8 cellular contexts compared by ENCODE assay signal in the genomic region with DNA sequence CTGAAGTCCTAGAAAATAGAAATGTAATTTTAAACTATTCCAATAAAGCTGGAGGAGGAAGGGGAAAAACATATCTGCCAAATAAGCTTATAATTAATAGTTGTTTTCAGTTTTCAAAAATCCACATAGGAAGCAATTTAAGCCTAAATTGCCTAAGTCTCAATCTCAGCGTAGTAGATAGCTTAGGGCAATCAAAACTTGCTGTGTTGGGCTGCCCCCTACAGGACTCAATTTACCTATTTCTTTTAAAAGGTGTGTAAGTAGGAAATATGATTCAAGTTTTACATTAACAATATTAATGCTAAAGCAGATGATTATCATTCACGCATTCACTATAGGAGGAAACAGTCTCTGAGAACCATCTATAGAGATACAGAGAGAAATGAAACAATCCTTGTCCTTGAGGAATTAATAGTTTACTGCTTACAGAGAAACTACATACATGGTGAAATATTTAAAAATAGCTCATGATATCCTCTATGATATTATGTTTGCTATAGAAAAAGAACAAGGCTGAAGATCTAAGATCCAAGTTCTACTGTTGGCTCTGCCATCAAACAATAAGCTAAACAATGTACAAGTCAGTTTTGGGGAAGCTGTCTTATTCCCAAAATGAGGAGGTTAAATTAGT.
A peak's percentile ranks its signal among the peaks of the same experiment; 100 is the strongest.
DNase-seq lines count a peak whose midpoint lies in the region; ATAC-seq, FAIRE-seq and TF ChIP-seq lines count a peak whose summit lies in the region.

No MANE protein-coding gene starts in this region.

- H3K36me3 ChIP-seq in gastroesophageal sphincter (no peaks in the 10 kb centered on the region), prostate gland (no peaks in the 10 kb centered on the region)

- intact Hi-C loops in prostate gland (cut with DNase I), result loop anchor here (5.0 to 10.0 kb wide), 2 partner anchors 741 to 789 kb away; no protein-coding TSS in a partner anchor

- DNase-seq in A549 (ENCODE audit: low read depth in 1 of 2, low spot score in 1 of 2) (peak; percentile 6 to 76), GM13976 (ENCODE audit: low spot score) (peak; percentile 33), KBM-7 (peak; percentile 66), RPMI8226 (peak; percentile 83), prostate gland (ENCODE audit: low spot score) (peak; percentile 21), GM19240 (ENCODE audit: insufficient read length, low spot score) (no peak)
- peak; percentile 32 to 42 for DNase-seq in activated T-helper 1 cell treated with anti-CD3 and anti-CD28 coated beads, Interleukin-2, amount 50 U/mL, for 16 hours (ENCODE audit: low read depth in 1 of 2, low spot score in 1 of 2)

- CTCF ChIA-PET in A549 (lab: Yijun Ruan, JAX), result interaction anchor here (0.6 to 4.3 kb wide), 32 partner anchors 10 to 843 kb away, joined by 3 to 42 read pairs (median 4); no protein-coding TSS in a partner anchor

- in situ Hi-C loops in GM13976 (cut with MboI; ENCODE audit: low sequenced_read_pairs, unreplicated experiment), result no loop called here
- in situ Hi-C loops in KBM-7 (cut with MboI; ENCODE audit: low pct_unique_long_range_greater_than_20kb, low sequenced_read_pairs), result no loop called here

- 4% methylated on average over 2 of the region's 2 CpGs for WGBS in A549 (ENCODE audit: missing lambda C conversion rate)
- 52 to 68% methylated on average over 2 of the region's 2 CpGs for WGBS in gastroesophageal sphincter (ENCODE audit: low coverage in 1 of 2), 2 donors
- 73% methylated on average over 2 of the region's 2 CpGs for WGBS in prostate gland

- H3K4me3 ChIP-seq in A549 (no peak overlapping the region), gastroesophageal sphincter (no peak overlapping the region), prostate gland (no peak overlapping the region)

- H3K9me3 ChIP-seq in A549 (no peaks in the 10 kb centered on the region), gastroesophageal sphincter (peaks cover 0 to 4% (median 0%) of the 10 kb centered on the region in 3 donors), prostate gland (no peaks in the 10 kb centered on the region)

- no peak for FAIRE-seq in A549 (lab: Jason Lieb, UNC)

- H3K27me3 ChIP-seq in gastroesophageal sphincter (no peaks in the 10 kb centered on the region), prostate gland (replicated peaks; ENCODE audit: insufficient read depth) (no peaks in the 10 kb centered on the region)

- H3K27ac ChIP-seq in A549 (peak overlapping the region; percentile 16 to 56; a peak in 2 of 6 replicates), gastroesophageal sphincter (no peak overlapping the region), prostate gland (no peak overlapping the region)

- H3K4me2 ChIP-seq in A549, result no peak overlapping the region; the same call in 2 of the 3 replicates

- TF ChIP-seq POLR2A in A549 (IDR thresholded peaks at IDR 0.05; ENCODE audit: low read length), result no peak
- no peak for TF ChIP-seq POLR2A in gastroesophageal sphincter (IDR thresholded peaks at IDR 0.05)
- TF ChIP-seq POLR2A in prostate gland (IDR thresholded peaks at IDR 0.05), result no peak

- POLR2A ChIA-PET in A549 (lab: Yijun Ruan, JAX), result interaction anchor here (0.9 kb wide), 1 partner anchor 137 kb away, joined by 4 read pairs; no protein-coding TSS in a partner anchor

- TF ChIP-seq RAD21 in A549 (conservative IDR thresholded peaks at IDR 0.05 in 1 of 2, IDR thresholded peaks at IDR 0.05 in 1 of 2), result peak; percentile 81 to 87

- TF ChIP-seq EP300 in A549 (IDR thresholded peaks at IDR 0.05) (no peak), gastroesophageal sphincter (IDR thresholded peaks at IDR 0.05) (no peak)

- peak; percentile 54 to 84; a peak in 3 of 6 replicates for ATAC-seq in A549
- peak; percentile 39 for ATAC-seq in gastroesophageal sphincter

- TF ChIP-seq CTCF in A549 (IDR thresholded peaks at IDR 0.05) (peak; percentile 69), GM13976 (IDR thresholded peaks at IDR 0.05; ENCODE audit: borderline replicate concordance, control extremely low read depth, extremely low read depth, insufficient read depth, missing control alignments) (peak; percentile 53), gastroesophageal sphincter (IDR thresholded peaks at IDR 0.05) (peak; percentile 36 to 71 (median 58)), prostate gland (IDR thresholded peaks at IDR 0.05) (peak; percentile 15 to 71 (median 40))

- H3K4me1 ChIP-seq in A549 (peaks cover 39% of the 10 kb centered on the region), gastroesophageal sphincter (no peaks in the 10 kb centered on the region), prostate gland (replicated peaks) (no peaks in the 10 kb centered on the region)

TF ChIP-seq in A549, 52 proteins besides CTCF, POLR2A, EP300 and RAD21:
- TF ChIP-seq KDM5A (IDR thresholded peaks at IDR 0.05) (no peak), ZNF302 (CRISPR knock-in tag; IDR thresholded peaks at IDR 0.05) (no peak), SMC3 (IDR thresholded peaks at IDR 0.05) (peak; percentile 73), BHLHE40 (IDR thresholded peaks at IDR 0.05; ENCODE audit: low read depth, low read length) (no peak)
- TF ChIP-seq, protein P1, sequence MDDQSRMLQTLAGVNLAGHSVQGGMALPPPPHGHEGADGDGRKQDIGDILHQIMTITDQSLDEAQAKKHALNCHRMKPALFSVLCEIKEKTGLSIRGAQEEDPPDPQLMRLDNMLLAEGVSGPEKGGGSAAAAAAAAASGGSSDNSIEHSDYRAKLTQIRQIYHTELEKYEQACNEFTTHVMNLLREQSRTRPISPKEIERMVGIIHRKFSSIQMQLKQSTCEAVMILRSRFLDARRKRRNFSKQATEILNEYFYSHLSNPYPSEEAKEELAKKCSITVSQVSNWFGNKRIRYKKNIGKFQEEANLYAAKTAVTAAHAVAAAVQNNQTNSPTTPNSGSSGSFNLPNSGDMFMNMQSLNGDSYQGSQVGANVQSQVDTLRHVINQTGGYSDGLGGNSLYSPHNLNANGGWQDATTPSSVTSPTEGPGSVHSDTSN (IDR thresholded peaks at IDR 0.05), result no peak

Comparison
In these comparisons a context has a peak if more than half of its experiments do, and no peak if none do; other contexts are left out.
1. H3K27ac ChIP-seq: peak in A549 (2 of 2); none in gastroesophageal sphincter (0 of 4) and prostate gland (0 of 2).
2. Peak in every context shown above with its lines, with median percentiles within 50 percentile points of each other: CTCF ChIP-seq.